14 cellular contexts compared by ENCODE assay signal in the genomic region with DNA sequence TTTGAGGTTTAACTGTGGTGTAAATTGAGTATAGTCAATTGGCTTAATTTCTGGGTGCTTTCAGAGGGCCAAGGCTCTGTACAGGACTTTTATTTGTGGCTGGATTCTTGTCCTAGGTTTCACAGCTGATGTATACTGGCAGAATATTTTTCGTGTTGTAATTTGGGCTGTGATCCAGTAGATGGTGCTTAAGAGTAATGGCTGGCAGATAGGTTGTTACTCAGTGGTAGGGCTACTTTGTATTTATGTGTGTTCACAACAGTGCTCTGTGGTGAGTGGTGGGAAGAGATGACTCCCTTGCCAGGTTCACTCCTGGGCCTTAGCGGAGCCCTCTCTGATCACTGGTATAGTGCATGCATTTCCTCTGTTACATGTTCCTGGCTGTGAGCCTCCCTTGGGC. TPM values are rescaled to one million over a fixed set of nuclear protein-coding genes. Genes with fewer than 3 reads are reported as not detected.
DNase-seq lines count a peak whose midpoint lies in the region; ATAC-seq, FAIRE-seq and TF ChIP-seq lines count a peak whose summit lies in the region.
"Had no signal": no experiment of that assay in that cellular context is flagged by ENCODE, and none has a peak within 500 bp of the region (broad histone marks: within the 10 kb centered on the region; RNA-seq: fewer than 3 reads in every experiment).

No MANE protein-coding gene starts in this region.

- H3K4me3 Mint-ChIP-seq in CD4-positive, alpha-beta memory T cell, result no peak overlapping the region

- H3K27me3 Mint-ChIP-seq in CD4-positive, alpha-beta memory T cell, result peaks cover 15 to 24% of the 10 kb centered on the region in 2 donors

- ATAC-seq in A549, result 0 out of 6 replicates have a peak, but pooled peaks of 1 of the 2 experiments have one; percentile 45
- ATAC-seq in GM21825 (IDR thresholded peaks at IDR 0.05; ENCODE audit: unreplicated experiment), result no peak
- ATAC-seq: activated CD4-positive, CD25-positive, alpha-beta regulatory T cell treated with anti-CD3 and anti-CD28 coated beads, Interleukin-2, amount 50 U/mL, for 24 hours had no signal

- peaks cover 0 to 37% (median 23%) of the 10 kb centered on the region in 8 donors for H3K9me3 Mint-ChIP-seq in CD4-positive, alpha-beta memory T cell

- TF ChIP-seq CTCF in A549 (IDR thresholded peaks at IDR 0.05) (0 out of 3 replicates have a peak, but pooled peaks have one; percentile 10), GM13977 (IDR thresholded peaks at IDR 0.05; ENCODE audit: extremely low read depth, insufficient read depth, missing control alignments) (peak; percentile 11)

- TF ChIP-seq RAD21 in A549 (conservative IDR thresholded peaks at IDR 0.05 in 1 of 2, IDR thresholded peaks at IDR 0.05 in 1 of 2), result no peak

- no peaks in the 10 kb centered on the region for H3K4me1 ChIP-seq in A549
- H3K4me1 ChIP-seq in CD4-positive, alpha-beta memory T cell (ENCODE audit: insufficient read depth, low read length), result no peaks in the 10 kb centered on the region

- WGBS in A549 (ENCODE audit: missing lambda C conversion rate), result 53% methylated on average over 2 of the region's 2 CpGs

- H3K9me3 ChIP-seq in A549, result peaks cover 14% of the 10 kb centered on the region; the same call in 2 of the 3 replicates
- H3K9me3 ChIP-seq in CD4-positive, alpha-beta memory T cell (ENCODE audit: control insufficient read depth in 1 of 2, low read length in 2 of 2), result peaks cover 0 to 8% of the 10 kb centered on the region in 2 donors

- TF ChIP-seq POLR2A in A549 (IDR thresholded peaks at IDR 0.05; ENCODE audit: low read length), result no peak

- DNase-seq in A549 (ENCODE audit: low read depth in 1 of 2, low spot score in 1 of 2), result peak in 1 of 2 experiments; percentile 31
- DNase-seq in GM13977 (ENCODE audit: low spot score), result no peak
- DNase-seq in MV-4-11 (lab: John Stamatoyannopoulos, UW), result peak; percentile 34
- peak; percentile 6 for DNase-seq in dermis blood vessel endothelial cell
- no peak for DNase-seq in NCI-H446 treated with DMSO at 0.1 percent for 48 hours (lab: John Stamatoyannopoulos, UW)
- no peak for DNase-seq in activated CD4-positive, alpha-beta T cell treated with anti-CD3 and anti-CD28 coated beads for 4 hours
- DNase-seq in CD4-positive, alpha-beta memory T cell, result no peak
- DNase-seq: activated T-cell treated with anti-CD3 and anti-CD28 coated beads, Interleukin-2, amount 50 U/mL, for 48 hours; NCI-H446; SK-N-SH had no signal

- CTCF ChIA-PET in A549 (lab: Yijun Ruan, JAX), result no interaction called here
- CTCF ChIA-PET in CD4-positive, alpha-beta memory T cell (lab: Charles Lee; ENCODE audit: partially characterized antibody), result no interaction called here

- no peaks in the 10 kb centered on the region for H3K4me1 Mint-ChIP-seq in CD4-positive, alpha-beta memory T cell

- intact Hi-C loops in CD4-positive, alpha-beta memory T cell (cut with micrococcal nuclease), result no loop called here

- H3K4me3 ChIP-seq in A549, result no peak overlapping the region
- no peak overlapping the region for H3K4me3 ChIP-seq in CD4-positive, alpha-beta memory T cell (ENCODE audit: low read length in 2 of 2)
- H3K4me3 ChIP-seq: ascending aorta, hepatocyte had no signal

- no peaks in the 10 kb centered on the region for H3K36me3 ChIP-seq in CD4-positive, alpha-beta memory T cell (ENCODE audit: insufficient read depth, low read length)
- H3K36me3 ChIP-seq: ascending aorta had no signal

- TF ChIP-seq EP300 in A549 (IDR thresholded peaks at IDR 0.05), result no peak

- no peaks in the 10 kb centered on the region for H3K36me3 Mint-ChIP-seq in CD4-positive, alpha-beta memory T cell

- H3K4me2 ChIP-seq in A549, result no peak overlapping the region
- H3K4me2 ChIP-seq: hepatocyte, SK-N-SH had no signal

- no peak for FAIRE-seq in A549 (lab: Jason Lieb, UNC)

- no peak overlapping the region for H3K27ac ChIP-seq in A549
- H3K27ac ChIP-seq in CD4-positive, alpha-beta memory T cell (ENCODE audit: low read depth, low read length), result no peak overlapping the region
- H3K27ac ChIP-seq: ascending aorta, hepatocyte had no signal

- in situ Hi-C loops in GM13977 (cut with MboI; ENCODE audit: low pct_unique_long_range_greater_than_20kb, low sequenced_read_pairs, unreplicated experiment), result no loop called here

- H3K27ac Mint-ChIP-seq in CD4-positive, alpha-beta memory T cell, result no peak overlapping the region

- H3K27me3 ChIP-seq in CD4-positive, alpha-beta memory T cell (ENCODE audit: insufficient read depth, low read length), result no peaks in the 10 kb centered on the region
- H3K27me3 ChIP-seq: ascending aorta, hepatocyte had no signal

- POLR2A ChIA-PET in A549 (lab: Yijun Ruan, JAX), result no interaction called here
- POLR2A ChIA-PET in CD4-positive, alpha-beta memory T cell (lab: Charles Lee; ENCODE audit: partially characterized antibody), result no interaction called here

TF ChIP-seq in A549, 52 proteins besides CTCF, POLR2A, EP300 and RAD21:
- TF ChIP-seq ZNF302 (CRISPR knock-in tag; IDR thresholded peaks at IDR 0.05), result no peak
- no peak for TF ChIP-seq TP53 (CRISPR knock-in tag; IDR thresholded peaks at IDR 0.05)
- TF ChIP-seq GATA3 (IDR thresholded peaks at IDR 0.05; ENCODE audit: borderline replicate concordance), result no peak
- no peak for TF ChIP-seq CHD4 (IDR thresholded peaks at IDR 0.05; ENCODE audit: borderline replicate concordance)
- TF ChIP-seq RARB (CRISPR knock-in tag; IDR thresholded peaks at IDR 0.05), result no peak
- TF ChIP-seq RNF2 (IDR thresholded peaks at IDR 0.05; ENCODE audit: borderline replicate concordance, low read depth), result no peak
- no peak for TF ChIP-seq ESRRA (IDR thresholded peaks at IDR 0.05; ENCODE audit: borderline replicate concordance, low read length)
- TF ChIP-seq JUN (IDR thresholded peaks at IDR 0.05), result no peak
- TF ChIP-seq, protein P1, sequence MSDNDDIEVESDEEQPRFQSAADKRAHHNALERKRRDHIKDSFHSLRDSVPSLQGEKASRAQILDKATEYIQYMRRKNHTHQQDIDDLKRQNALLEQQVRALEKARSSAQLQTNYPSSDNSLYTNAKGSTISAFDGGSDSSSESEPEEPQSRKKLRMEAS (IDR thresholded peaks at IDR 0.05), result no peak
- TF ChIP-seq, protein P2, sequence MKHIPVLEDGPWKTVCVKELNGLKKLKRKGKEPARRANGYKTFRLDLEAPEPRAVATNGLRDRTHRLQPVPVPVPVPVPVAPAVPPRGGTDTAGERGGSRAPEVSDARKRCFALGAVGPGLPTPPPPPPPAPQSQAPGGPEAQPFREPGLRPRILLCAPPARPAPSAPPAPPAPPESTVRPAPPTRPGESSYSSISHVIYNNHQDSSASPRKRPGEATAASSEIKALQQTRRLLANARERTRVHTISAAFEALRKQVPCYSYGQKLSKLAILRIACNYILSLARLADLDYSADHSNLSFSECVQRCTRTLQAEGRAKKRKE (CRISPR knock-in tag; IDR thresholded peaks at IDR 0.05; ENCODE audit: low read depth), result no peak
- TF ChIP-seq JUNB (IDR thresholded peaks at IDR 0.05), result no peak
- no peak for TF ChIP-seq HEYL (CRISPR knock-in tag; IDR thresholded peaks at IDR 0.05)
- TF ChIP-seq MYC (IDR thresholded peaks at IDR 0.05; ENCODE audit: borderline replicate concordance, low read length), result no peak
- no peak for TF ChIP-seq ZC3H11A (IDR thresholded peaks at IDR 0.05)
- no peak for TF ChIP-seq SMC3 (IDR thresholded peaks at IDR 0.05)

RNA-seq across cellular contexts. Expression of a gene that starts 34.5 kb away (rescaled TPM):
- polyA plus RNA-seq in A549 (2011; rRNA removed) (19.1 and 22.5 TPM in 2 replicates), A549 (2017; fragmentation: RNase III; extraction: RNeasy Plus Mini Kit Qiagen cat#74134 plus additional on column Dnase treatment) (12.7 to 16.4 TPM (median 13.4 TPM) in 3 replicates)
- 7.8 and 9.7 TPM in 2 replicates for polyA plus RNA-seq in A549 (2012; cell fraction: cytosol; rRNA removed)
- 6.7 and 8.5 TPM in 2 replicates for polyA plus RNA-seq in A549 (2012; cell fraction: nucleus; rRNA removed)
- polyA minus RNA-seq in A549 (2011; rRNA and poly(A)+ RNA removed), result 11.2 and 15.5 TPM in 2 replicates
- total RNA-seq in dermis blood vessel endothelial cell, result under 0.01 and 0.28 TPM in 2 replicates
- not detected for total RNA-seq in CD4-positive, alpha-beta memory T cell
- not detected for polyA plus RNA-seq in CD4-positive, alpha-beta memory T cell

Comparison
In these comparisons a context has a peak if more than half of its experiments do, and no peak if none do; other contexts are left out.
1. DNase-seq: peak in MV-4-11 (single experiment) and dermis blood vessel endothelial cell (single experiment); none in GM13977 (single experiment), NCI-H446 treated with DMSO at 0.1 percent for 48 hours (single experiment), activated CD4-positive, alpha-beta T cell treated with anti-CD3 and anti-CD28 coated beads for 4 hours (0 of 2) and CD4-positive, alpha-beta memory T cell (0 of 5).